In genomic region chr7:73768661-73769480, GRCh38 we compare ENCODE assay signal across 2 cellular contexts.
TF ChIP-seq lines count a peak whose summit lies in the region.

No MANE protein-coding gene starts in this region.

TF ChIP-seq in HCT116, 20 proteins besides CTCF, POLR2A, EP300 and RAD21:
- no peak for TF ChIP-seq EZH2 (IDR thresholded peaks at IDR 0.05)
- TF ChIP-seq ZBTB33 (IDR thresholded peaks at IDR 0.05; ENCODE audit: extremely low read depth, insufficient replicate concordance, low read length): no peak
- no peak for TF ChIP-seq EGR1 (IDR thresholded peaks at IDR 0.05; ENCODE audit: low read depth)
- no peak for TF ChIP-seq TCF7L2 (IDR thresholded peaks at IDR 0.05; ENCODE audit: borderline replicate concordance, extremely low read depth, insufficient read depth, insufficient read length)
- TF ChIP-seq REST (IDR thresholded peaks at IDR 0.05; ENCODE audit: low read depth): no peak
- no peak for TF ChIP-seq ATF3 (IDR thresholded peaks at IDR 0.05)
- TF ChIP-seq ELF1 (IDR thresholded peaks at IDR 0.05; ENCODE audit: borderline replicate concordance, low read depth): no peak
- TF ChIP-seq SP1 (IDR thresholded peaks at IDR 0.05; ENCODE audit: low read depth): no peak
- TF ChIP-seq FOSL1 (IDR thresholded peaks at IDR 0.05; ENCODE audit: low read depth): no peak
- TF ChIP-seq YY1 (IDR thresholded peaks at IDR 0.05; ENCODE audit: extremely low read depth, insufficient replicate concordance, low read depth, low read length): no peak
- TF ChIP-seq MAX (IDR thresholded peaks at IDR 0.05): no peak
- no peak for TF ChIP-seq POLR2AphosphoS5 (IDR thresholded peaks at IDR 0.05; ENCODE audit: low read depth, low read length)
- TF ChIP-seq ZFX (IDR thresholded peaks at IDR 0.05): no peak
- TF ChIP-seq CBX3 (IDR thresholded peaks at IDR 0.05; ENCODE audit: low read depth): no peak
- TF ChIP-seq EZH2phosphoT487 (IDR thresholded peaks at IDR 0.05; ENCODE audit: borderline replicate concordance): no peak
- no peak for TF ChIP-seq SRF (IDR thresholded peaks at IDR 0.05; ENCODE audit: low read depth)
- TF ChIP-seq CEBPB (IDR thresholded peaks at IDR 0.05; ENCODE audit: low read depth): no peak
- no peak for TF ChIP-seq ZNF274 (IDR thresholded peaks at IDR 0.05; ENCODE audit: low read depth, low read length)

TF ChIP-seq in H1, 55 proteins besides CTCF, POLR2A, EP300 and RAD21:
- TF ChIP-seq ATF3 (IDR thresholded peaks at IDR 0.05; ENCODE audit: insufficient read depth, low read depth, low read length): no peak
- TF ChIP-seq GABPA (IDR thresholded peaks at IDR 0.05; ENCODE audit: borderline replicate concordance, insufficient read depth, low read length): no peak
- TF ChIP-seq USF2 (IDR thresholded peaks at IDR 0.05; ENCODE audit: low read length): no peak
- TF ChIP-seq E2F6 (IDR thresholded peaks at IDR 0.05): no peak
- TF ChIP-seq SAP30 (IDR thresholded peaks at IDR 0.05; ENCODE audit: insufficient read depth, insufficient replicate concordance, low read length): no peak
